In the genomic region with DNA sequence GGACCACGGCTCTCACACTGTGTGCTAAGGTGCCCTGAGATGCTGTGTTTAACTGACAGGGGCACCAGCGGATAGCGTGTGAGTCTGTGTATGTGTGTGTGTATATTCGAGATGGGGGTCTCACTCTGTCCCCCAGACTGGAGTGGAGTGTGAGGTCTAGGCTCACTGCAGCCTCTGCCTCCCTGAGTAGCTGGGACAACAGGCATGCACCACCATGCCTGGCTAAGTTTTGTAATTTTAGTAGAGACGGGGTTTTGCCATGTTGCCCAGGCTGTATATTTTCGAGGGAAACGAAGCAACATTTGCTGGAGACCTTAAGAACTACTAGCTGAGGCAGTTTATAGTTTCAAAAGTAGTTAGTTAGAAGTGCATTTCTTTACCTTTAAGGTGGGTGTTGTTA, we compare ENCODE assay signal across 14 cellular contexts. TPM values are rescaled to one million over a fixed set of nuclear protein-coding genes. Genes with fewer than 3 reads are reported as not detected.
"Had no signal": no experiment of that assay in that cellular context is flagged by ENCODE, and none has a peak within 500 bp of the region (broad histone marks: within the 10 kb centered on the region; RNA-seq: fewer than 3 reads in every experiment).

No MANE protein-coding gene starts in this region.

RNA-seq across cellular contexts. Expression of gene KCNJ18, which starts 32.7 kb away (rescaled TPM):
- total RNA-seq: activated B cell treated with CpG ODN at 0.5 μM for 24 hours; activated CD4-positive, alpha-beta memory T cell treated with anti-CD3 and anti-CD28 coated beads for 36 hours; activated CD4-positive, alpha-beta memory T cell treated with anti-CD3 and anti-CD28 coated beads, Interleukin-2, amount 10 ng/mL, durations not matched to agents 7 days and 5 days; activated CD4-positive, alpha-beta T cell treated with anti-CD3 and anti-CD28 coated beads for 36 hours; activated CD4-positive, alpha-beta T cell treated with anti-CD3 and anti-CD28 coated beads, Interleukin-2, amount 10 ng/mL, durations not matched to agents 7 days and 5 days; activated CD8-positive, alpha-beta memory T cell treated with anti-CD3 and anti-CD28 coated beads for 36 hours; activated CD8-positive, alpha-beta memory T cell treated with anti-CD3 and anti-CD28 coated beads, Interleukin-2, amount 10 ng/mL, durations not matched to agents 7 days and 5 days; activated CD8-positive, alpha-beta T cell treated with anti-CD3 and anti-CD28 coated beads for 36 hours; activated CD8-positive, alpha-beta T cell treated with anti-CD3 and anti-CD28 coated beads, Interleukin-2, amount 10 ng/mL, durations not matched to agents 7 days and 5 days; T-cell; T-helper 1 cell treated with Interleukin-12 subunit alpha and Interleukin-12 subunit beta and Interleukin-4 antibody, amounts not matched to agents 30 ng/mL and 1 ng/mL, for 36 hours; T-helper 17 cell; T-helper 2 cell treated with Interferon-gamma antibody and Interleukin-4, amounts not matched to agents 100 ng/mL and 5 ng/mL, for 36 hours; WTC11 had no signal
